In the genomic region with DNA sequence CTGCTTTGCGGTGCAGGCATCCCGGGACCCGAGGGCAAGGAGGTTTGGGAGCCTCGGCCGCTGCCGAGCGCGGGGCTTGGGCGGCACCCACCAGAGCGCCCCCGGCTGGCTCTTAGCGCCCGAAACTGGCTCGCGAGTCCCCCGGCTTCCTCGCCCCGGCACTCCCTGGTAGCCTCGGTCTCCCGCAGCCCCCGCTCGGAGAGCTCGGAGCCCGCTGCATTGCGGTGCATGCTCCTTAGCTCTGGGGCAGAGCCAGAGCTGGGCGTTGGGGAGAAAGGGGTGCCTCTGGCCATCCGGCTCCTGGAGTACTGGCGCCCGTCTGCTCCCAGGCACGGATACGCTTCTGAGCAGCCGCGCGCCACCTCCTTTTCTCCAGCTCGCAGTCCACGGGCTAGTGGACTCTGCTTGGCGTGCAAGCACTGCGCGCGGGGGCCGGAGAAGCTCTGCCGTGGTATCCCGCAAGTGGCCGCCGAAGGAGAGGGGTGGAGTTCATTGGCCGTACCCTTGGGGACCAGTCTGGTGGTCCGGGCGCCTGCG, we compare ENCODE assay signal across 8 cellular contexts. TPM values are rescaled to one million over a fixed set of nuclear protein-coding genes. Genes with fewer than 3 reads are reported as not detected.
A peak's percentile ranks its signal among the peaks of the same experiment; 100 is the strongest.
DNase-seq lines count a peak whose midpoint lies in the region; ATAC-seq and TF ChIP-seq lines count a peak whose summit lies in the region.

No MANE protein-coding gene starts in this region.

- H3K4me3 Mint-ChIP-seq in T-helper 2 cell treated with Interferon-gamma antibody and Interleukin-4, amounts not matched to agents 5 μg/mL and 100 μg/mL, for 36 hours: peak overlapping the region; percentile 93
- H3K4me3 Mint-ChIP-seq in CD4-positive, alpha-beta memory T cell: peak overlapping the region in 1 of 8 donors; percentile 84

- no peaks in the 10 kb centered on the region for H3K9me3 Mint-ChIP-seq in T-helper 2 cell treated with Interferon-gamma antibody and Interleukin-4, amounts not matched to agents 5 μg/mL and 100 μg/mL, for 36 hours
- H3K9me3 Mint-ChIP-seq in CD4-positive, alpha-beta memory T cell: no peaks in the 10 kb centered on the region

- POLR2A ChIA-PET in CD4-positive, alpha-beta memory T cell (lab: Charles Lee; ENCODE audit: partially characterized antibody): no interaction called here

- H3K4me1 ChIP-seq in heart right ventricle: peaks cover 10 to 30% (median 21%) of the 10 kb centered on the region in 9 donors
- H3K4me1 ChIP-seq in CD4-positive, alpha-beta memory T cell (ENCODE audit: insufficient read depth, low read length): no peaks in the 10 kb centered on the region

- peaks cover 11% of the 10 kb centered on the region for H3K4me1 Mint-ChIP-seq in T-helper 2 cell treated with Interferon-gamma antibody and Interleukin-4, amounts not matched to agents 5 μg/mL and 100 μg/mL, for 36 hours (ENCODE audit: low read depth)
- H3K4me1 Mint-ChIP-seq in CD4-positive, alpha-beta memory T cell: peaks cover 7 to 17% (median 11%) of the 10 kb centered on the region in 4 donors

- H3K4me3 ChIP-seq in heart right ventricle (peak overlapping the region; percentile 12 to 67 (median 58)), skeletal muscle cell (ENCODE audit: low read depth, low read length) (peak overlapping the region; percentile 57)
- H3K4me3 ChIP-seq in CD4-positive, alpha-beta memory T cell (ENCODE audit: low read length in 2 of 2): peak overlapping the region in 1 of 2 donors; percentile 28

- peak; percentile 2 for ATAC-seq in HG02623 (IDR thresholded peaks at IDR 0.05; ENCODE audit: unreplicated experiment)
- ATAC-seq in heart right ventricle: peak in 5 of 8 donors; percentile 9 to 33 (median 16)

- CTCF ChIA-PET in CD4-positive, alpha-beta memory T cell (lab: Charles Lee; ENCODE audit: partially characterized antibody): interaction anchor here (1.5 kb wide), 1 partner anchor 1247 kb away, joined by 10 read pairs; no protein-coding TSS in a partner anchor

- WGBS in heart right ventricle, 2 donors: 1% methylated on average over 46 to 49 of the region's 49 CpGs

- H3K9me3 ChIP-seq in heart right ventricle: no peaks in the 10 kb centered on the region
- no peaks in the 10 kb centered on the region for H3K9me3 ChIP-seq in CD4-positive, alpha-beta memory T cell (ENCODE audit: control insufficient read depth in 1 of 2, low read length in 2 of 2)

- H3K36me3 Mint-ChIP-seq in T-helper 2 cell treated with Interferon-gamma antibody and Interleukin-4, amounts not matched to agents 5 μg/mL and 100 μg/mL, for 36 hours (ENCODE audit: low read depth): no peaks in the 10 kb centered on the region
- no peaks in the 10 kb centered on the region for H3K36me3 Mint-ChIP-seq in CD4-positive, alpha-beta memory T cell

- DNase-seq in T-helper 2 cell treated with Interferon-gamma antibody and Interleukin-4, amounts not matched to agents 5 μg/mL and 100 μg/mL, for 36 hours (ENCODE audit: low spot score): no peak
- no peak for DNase-seq in heart right ventricle
- no peak for DNase-seq in skeletal muscle cell (ENCODE audit: low read depth)
- no peak for DNase-seq in mesenteric fat pad (ENCODE audit: low spot score)
- no peak for DNase-seq in stimulated activated CD8-positive, alpha-beta memory T cell treated with anti-CD3 and anti-CD28 coated beads, Interleukin-4, amount 100 ng/mL, for 48 hours
- DNase-seq in CD4-positive, alpha-beta memory T cell: no peak

- intact Hi-C loops in heart right ventricle (cut with DNase I): loop anchor here (1.0 to 10.0 kb wide), 10 partner anchors 449 to 1249 kb away; no protein-coding TSS in a partner anchor
- intact Hi-C loops in CD4-positive, alpha-beta memory T cell (cut with micrococcal nuclease): loop anchor here (5.0 kb wide), 1 partner anchor 1246 kb away; no protein-coding TSS in a partner anchor

- H3K27me3 ChIP-seq in heart right ventricle: peaks cover 0 to 46% (median 34%) of the 10 kb centered on the region in 7 donors
- H3K27me3 ChIP-seq in CD4-positive, alpha-beta memory T cell (ENCODE audit: insufficient read depth, low read length): no peaks in the 10 kb centered on the region

- H3K27ac ChIP-seq in heart right ventricle: peak overlapping the region in 1 of 10 donors; percentile 4
- no peak overlapping the region for H3K27ac ChIP-seq in CD4-positive, alpha-beta memory T cell (ENCODE audit: low read depth, low read length)

- H3K27ac Mint-ChIP-seq in T-helper 2 cell treated with Interferon-gamma antibody and Interleukin-4, amounts not matched to agents 5 μg/mL and 100 μg/mL, for 36 hours: no peak overlapping the region
- H3K27ac Mint-ChIP-seq in CD4-positive, alpha-beta memory T cell: no peak overlapping the region

- TF ChIP-seq CTCF in GM12872 (IDR thresholded peaks at IDR 0.05; ENCODE audit: insufficient read depth, low read depth, low read length): peak; percentile 27; the same call in 1 of the 3 replicates
- TF ChIP-seq CTCF in heart right ventricle (IDR thresholded peaks at IDR 0.05): no peak

- H3K27me3 Mint-ChIP-seq in T-helper 2 cell treated with Interferon-gamma antibody and Interleukin-4, amounts not matched to agents 5 μg/mL and 100 μg/mL, for 36 hours (ENCODE audit: low read depth): peaks cover 58% of the 10 kb centered on the region
- peaks cover 31 to 38% of the 10 kb centered on the region in 2 donors for H3K27me3 Mint-ChIP-seq in CD4-positive, alpha-beta memory T cell

- no peaks in the 10 kb centered on the region for H3K36me3 ChIP-seq in heart right ventricle
- no peaks in the 10 kb centered on the region for H3K36me3 ChIP-seq in CD4-positive, alpha-beta memory T cell (ENCODE audit: insufficient read depth, low read length)

RNA-seq across cellular contexts. Expression of a gene that starts 0.8 kb away (rescaled TPM):
- total RNA-seq in heart right ventricle (1 to 10 TPM; 1.1 to 3.4 (median 1.8) TPM), mesenteric fat pad (1.9 TPM)
- under 1 TPM; 0.07 to 0.57 TPM for polyA plus RNA-seq in heart right ventricle
- total RNA-seq in CD4-positive, alpha-beta memory T cell: under 1 TPM in 1 of 2 experiments, not detected in 1; 0.69 TPM
- polyA plus RNA-seq in CD4-positive, alpha-beta memory T cell: under 1 TPM; 0.30 to 0.43 TPM
